ENCODE assay signal across 31 cellular contexts in the genomic region with DNA sequence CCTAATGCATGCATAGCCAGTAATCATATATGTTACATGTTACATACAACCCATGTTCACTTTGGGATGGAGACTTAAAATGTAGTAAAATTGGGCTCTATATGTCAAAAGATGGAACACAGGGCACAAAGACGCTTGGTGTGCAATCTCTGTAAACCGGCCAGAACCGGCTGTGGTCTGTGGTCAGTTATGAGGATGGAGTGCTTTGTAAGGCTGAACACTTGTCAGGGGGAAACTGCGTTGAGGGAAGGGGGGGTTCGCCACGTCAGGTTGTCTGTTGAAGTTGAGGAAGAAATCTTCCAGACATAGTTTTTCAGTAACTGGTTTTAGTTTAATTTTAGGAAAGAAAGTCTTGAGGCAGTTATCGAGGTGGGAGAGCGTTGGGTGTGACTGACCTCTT. TPM values are rescaled to one million over a fixed set of nuclear protein-coding genes. Genes with fewer than 3 reads are reported as not detected.
"Had no signal": no experiment of that assay in that cellular context is flagged by ENCODE, and none has a peak within 500 bp of the region (broad histone marks: within the 10 kb centered on the region; RNA-seq: fewer than 3 reads in every experiment).

No MANE protein-coding gene starts in this region.

- H3K27me3 ChIP-seq: brain microvascular endothelial cell, dorsolateral prefrontal cortex, gastroesophageal sphincter, ovary, right lobe of liver, testis had no signal

- H3K27ac Mint-ChIP-seq: activated naive CD4-positive, alpha-beta T cell treated with anti-CD3 and anti-CD28 coated beads, Interleukin-2, amount 50 U/mL, for 24 hours; activated T-helper 1 cell treated with anti-CD3 and anti-CD28 coated beads, Interleukin-12 subunit alpha, Interleukin-12 subunit beta, Interleukin-2, Interleukin-4 antibody, amounts not matched to agents 30 ng/mL and 10 ng/mL and 1 ng/mL, durations not matched to agents 14 hours and 24 hours and 36 hours; memory B cell; progenitor cell of endocrine pancreas had no signal

- DNase-seq: activated CD4-positive, alpha-beta T cell treated with anti-CD3 and anti-CD28 coated beads for 4 hours; activated CD4-positive, alpha-beta T cell treated with anti-CD3 and anti-CD28 coated beads, Interleukin-2, amount 50 U/mL, for 4 hours; activated CD8-positive, alpha-beta memory T cell treated with anti-CD3 and anti-CD28 coated beads, Interleukin-2, amount 50 U/mL, for 4 hours; activated gamma-delta T cell; activated T-cell treated with anti-CD3 and anti-CD28 coated beads, Interleukin-2, amount 50 U/mL, for 1 hour; aorta; brain microvascular endothelial cell; dorsolateral prefrontal cortex; effector memory CD4-positive, alpha-beta T cell; hippocampal formation; left cardiac atrium; midbrain; naive thymus-derived CD4-positive, alpha-beta T cell; ovary; right lobe of liver; stimulated activated CD4-positive, alpha-beta T cell treated with anti-CD3 and anti-CD28 coated beads, Interleukin-12 subunit alpha, Interleukin-12 subunit beta, amount 100 ng/mL, for 4 hours; stimulated activated CD4-positive, alpha-beta T cell treated with anti-CD3 and anti-CD28 coated beads, Interleukin-4, amount 100 ng/mL, for 1 hour; stimulated activated naive CD8-positive, alpha-beta T cell treated with anti-CD3 and anti-CD28 coated beads, Interleukin-15, Interleukin-2, amounts not matched to agents 100 U/mL and 50 U/mL, for 24 hours; testis; trophoblast cell had no signal

- H3K36me3 Mint-ChIP-seq: activated naive CD4-positive, alpha-beta T cell treated with anti-CD3 and anti-CD28 coated beads, Interleukin-2, amount 50 U/mL, for 24 hours; memory B cell had no signal

- H3K4me3 ChIP-seq: coronary artery, dorsolateral prefrontal cortex, gastroesophageal sphincter, ovary, right lobe of liver, testis had no signal

- H3K36me3 ChIP-seq: brain microvascular endothelial cell, gastroesophageal sphincter, neutrophil, ovary, right lobe of liver had no signal

- H3K4me3 Mint-ChIP-seq: activated naive CD4-positive, alpha-beta T cell treated with anti-CD3 and anti-CD28 coated beads, Interleukin-2, amount 50 U/mL, for 24 hours; activated T-helper 1 cell treated with anti-CD3 and anti-CD28 coated beads, Interleukin-12 subunit alpha, Interleukin-12 subunit beta, Interleukin-2, Interleukin-4 antibody, amounts not matched to agents 30 ng/mL and 10 ng/mL and 1 ng/mL, durations not matched to agents 14 hours and 24 hours and 36 hours; memory B cell; naive thymus-derived CD4-positive, alpha-beta T cell had no signal

- H3K27ac ChIP-seq: brain microvascular endothelial cell, gastroesophageal sphincter, neutrophil, ovary, right lobe of liver, testis had no signal

- H3K9me3 Mint-ChIP-seq: activated naive CD4-positive, alpha-beta T cell treated with anti-CD3 and anti-CD28 coated beads, Interleukin-2, amount 50 U/mL, for 24 hours; activated T-helper 1 cell treated with anti-CD3 and anti-CD28 coated beads, Interleukin-12 subunit alpha, Interleukin-12 subunit beta, Interleukin-2, Interleukin-4 antibody, amounts not matched to agents 30 ng/mL and 10 ng/mL and 1 ng/mL, durations not matched to agents 14 hours and 24 hours and 36 hours; memory B cell; naive thymus-derived CD4-positive, alpha-beta T cell had no signal

- ATAC-seq: gastroesophageal sphincter; left cardiac atrium; naive thymus-derived CD4-positive, alpha-beta T cell; right lobe of liver; stimulated activated naive CD8-positive, alpha-beta T cell treated with anti-CD3 and anti-CD28 coated beads, Interleukin-15, Interleukin-2, amounts not matched to agents 100 U/mL and 50 U/mL, for 24 hours had no signal

- FAIRE-seq: keratinocyte, urothelium cell line had no signal

- H3K9me3 ChIP-seq: gastroesophageal sphincter, neutrophil, ovary, right lobe of liver, testis had no signal

- H3K27me3 Mint-ChIP-seq: activated naive CD4-positive, alpha-beta T cell treated with anti-CD3 and anti-CD28 coated beads, Interleukin-2, amount 50 U/mL, for 24 hours; memory B cell; naive thymus-derived CD4-positive, alpha-beta T cell; progenitor cell of endocrine pancreas had no signal

RNA-seq across cellular contexts. Expression of a gene that starts 2.7 kb away (rescaled TPM):
- total RNA-seq: activated CD8-positive, alpha-beta memory T cell treated with anti-CD3 and anti-CD28 coated beads for 36 hours; activated T-helper 1 cell treated with anti-CD3 and anti-CD28 coated beads, Interleukin-12 subunit alpha, Interleukin-12 subunit beta, Interleukin-2, Interleukin-4 antibody, amounts not matched to agents 30 ng/mL and 10 ng/mL and 1 ng/mL, durations not matched to agents 14 hours and 24 hours and 36 hours; epithelial cell of proximal tubule; naive thymus-derived CD4-positive, alpha-beta T cell had no signal
- polyA plus RNA-seq: keratinocyte; naive thymus-derived CD4-positive, alpha-beta T cell had no signal
